8 cellular contexts compared by ENCODE assay signal in the genomic region with DNA sequence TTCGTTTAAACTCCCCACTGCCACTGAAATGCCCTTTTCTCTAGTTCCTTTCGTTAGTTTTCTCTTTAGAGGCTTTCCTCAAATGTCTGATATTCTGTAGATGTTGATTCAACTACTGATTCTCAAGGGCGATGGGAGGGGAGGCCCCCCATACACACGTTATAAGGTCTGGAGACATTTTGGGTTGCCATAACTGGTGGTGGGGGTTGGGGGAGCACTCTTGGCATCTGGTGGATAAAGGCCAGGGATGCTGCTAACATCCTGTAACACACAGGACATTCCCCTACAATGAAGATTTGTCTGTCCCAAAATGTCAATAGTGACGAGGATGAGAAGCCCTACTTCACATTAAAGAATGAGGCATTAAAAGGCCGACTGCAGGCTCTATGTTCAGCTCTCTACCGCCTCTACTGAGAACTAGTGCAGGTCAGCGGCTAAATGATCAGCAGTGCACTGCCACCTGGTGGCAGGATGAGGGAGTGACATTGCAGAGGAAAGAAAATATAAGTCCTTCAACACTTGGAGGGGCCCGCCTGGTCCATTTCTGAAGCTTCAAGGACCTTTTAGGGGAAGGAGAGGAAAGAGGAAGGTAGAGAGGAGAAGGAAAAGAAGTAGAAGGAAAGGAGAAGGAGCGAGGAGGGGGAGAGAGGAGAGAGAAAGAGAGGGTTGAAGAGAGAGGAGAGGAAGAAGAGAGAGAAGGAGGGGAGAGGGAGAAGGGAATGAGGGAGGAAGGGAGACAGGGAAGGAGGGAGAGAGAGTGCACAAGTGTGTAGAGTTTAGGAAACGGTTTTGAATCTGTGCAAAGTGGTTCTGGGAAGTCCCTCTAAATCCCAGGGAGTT. TPM values are rescaled to one million over a fixed set of nuclear protein-coding genes. Genes with fewer than 3 reads are reported as not detected.
DNase-seq lines count a peak whose midpoint lies in the region; ATAC-seq, FAIRE-seq and TF ChIP-seq lines count a peak whose summit lies in the region.

No MANE protein-coding gene starts in this region.

- FAIRE-seq in D721Med (lab: Jason Lieb, UNC) (peak; percentile 76), HTR-8/SVneo (lab: Jason Lieb, UNC) (peak; percentile 40)

- TF ChIP-seq CTCF in D721Med (IDR thresholded peaks at IDR 0.05; ENCODE audit: insufficient read depth, missing control alignments) = peak; percentile 100

- DNase-seq in D721Med (ENCODE audit: insufficient read length, low spot score) (peak; percentile 32), HTR-8/SVneo (ENCODE audit: insufficient read length, low spot score) (peak; percentile 64), NOMO-1 treated with DMSO at 0.1 percent for 48 hours (lab: John Stamatoyannopoulos, UW; ENCODE audit: unreplicated experiment) (peak; percentile 75), epidermal melanocyte (ENCODE audit: insufficient read length, low spot score) (peak; percentile 82), mucosa of gallbladder (ENCODE audit: low spot score) (peak; percentile 87)
- peak; percentile 35 to 63 (median 41) for DNase-seq in activated CD8-positive, alpha-beta memory T cell treated with anti-CD3 and anti-CD28 coated beads for 48 hours (ENCODE audit: low read depth in 2 of 3, low spot score in 2 of 3)
- DNase-seq in stimulated activated CD8-positive, alpha-beta memory T cell treated with anti-CD3 and anti-CD28 coated beads, Interleukin-4, amount 100 ng/mL, for 1 hour (ENCODE audit: low read depth in 2 of 2, low spot score in 1 of 2) = peak; percentile 48 to 68

- peak; percentile 92 for ATAC-seq in GM21423 (IDR thresholded peaks at IDR 0.05; ENCODE audit: unreplicated experiment)

RNA-seq across cellular contexts. Expression of a gene that starts 29.4 kb away (rescaled TPM):
- 8.5 TPM for total RNA-seq in mucosa of gallbladder

Comparison
In these comparisons a context has a peak if more than half of its experiments do, and no peak if none do; other contexts are left out.
1. Peak in every context shown above with its lines: DNase-seq and ATAC-seq.
2. DNase-seq: peak in every context shown above with its lines; median percentile 87 in mucosa of gallbladder; 82 in epidermal melanocyte; 75 in NOMO-1 treated with DMSO at 0.1 percent for 48 hours; 64 in HTR-8/SVneo; 58 in stimulated activated CD8-positive, alpha-beta memory T cell treated with anti-CD3 and anti-CD28 coated beads, Interleukin-4, amount 100 ng/mL, for 1 hour; 41 in activated CD8-positive, alpha-beta memory T cell treated with anti-CD3 and anti-CD28 coated beads for 48 hours; 32 in D721Med.